ENCODE assay signal across 11 cellular contexts in genomic region chr11:47998733-47999359, GRCh38. TPM values are rescaled to one million over a fixed set of nuclear protein-coding genes. Genes with fewer than 3 reads are reported as not detected.
DNase-seq lines count a peak whose midpoint lies in the region; ATAC-seq and TF ChIP-seq lines count a peak whose summit lies in the region.
"Had no signal": no experiment of that assay in that cellular context is flagged by ENCODE, and none has a peak within 500 bp of the region (broad histone marks: within the 10 kb centered on the region; RNA-seq: fewer than 3 reads in every experiment).

No MANE protein-coding gene starts in this region.

- DNase-seq in NCI-H2171 treated with DMSO at 0.1 percent for 48 hours (lab: John Stamatoyannopoulos, UW), result peak; percentile 73
- no peak for DNase-seq in NCI-H2171 (lab: John Stamatoyannopoulos, UW)
- DNase-seq in NCI-H69 (lab: John Stamatoyannopoulos, UW), result peak; percentile 46
- no peak for DNase-seq in effector memory CD8-positive, alpha-beta T cell
- no peak for DNase-seq in osteocyte (ENCODE audit: extremely low spot score, unreplicated experiment)
- DNase-seq in UCSD-AML1 (lab: John Stamatoyannopoulos, UW; ENCODE audit: unreplicated experiment), result no peak
- DNase-seq in HEK293T (ENCODE audit: extremely low spot score), result no peak
- DNase-seq: hypothalamus; NCI-H2081; stimulated activated CD4-positive, alpha-beta T cell treated with anti-CD3 and anti-CD28 coated beads, Interleukin-2, amount 100 ng/mL, for 24 hours had no signal

- no peak for TF ChIP-seq CTCF in osteocyte (IDR thresholded peaks at IDR 0.05)

- no peaks in the 10 kb centered on the region for H3K27me3 Mint-ChIP-seq in effector memory CD8-positive, alpha-beta T cell
- H3K27me3 Mint-ChIP-seq in osteocyte (ENCODE audit: unreplicated experiment), result no peaks in the 10 kb centered on the region

- peak overlapping the region; percentile 44 to 78 for H3K4me3 Mint-ChIP-seq in effector memory CD8-positive, alpha-beta T cell
- H3K4me3 Mint-ChIP-seq in osteocyte (ENCODE audit: unreplicated experiment), result no peak overlapping the region

- ATAC-seq in effector memory CD8-positive, alpha-beta T cell (replicated peaks), result no peak
- no peak for ATAC-seq in GM18517 (IDR thresholded peaks at IDR 0.05; ENCODE audit: unreplicated experiment)

- H3K27ac Mint-ChIP-seq in effector memory CD8-positive, alpha-beta T cell, result peak overlapping the region; percentile 97 to 98
- peak overlapping the region; percentile 51 for H3K27ac Mint-ChIP-seq in osteocyte (ENCODE audit: unreplicated experiment)

- peaks cover 32% of the 10 kb centered on the region for H3K36me3 Mint-ChIP-seq in effector memory CD8-positive, alpha-beta T cell (ENCODE audit: insufficient read depth)
- no peaks in the 10 kb centered on the region for H3K36me3 Mint-ChIP-seq in osteocyte (ENCODE audit: unreplicated experiment)

- peaks cover 54 to 64% of the 10 kb centered on the region in 2 donors for H3K4me1 Mint-ChIP-seq in effector memory CD8-positive, alpha-beta T cell (ENCODE audit: low read depth in 2 of 2)
- H3K4me1 Mint-ChIP-seq in osteocyte (ENCODE audit: unreplicated experiment), result peaks cover 43% of the 10 kb centered on the region

- POLR2A ChIA-PET in HEK293T (lab: Yijun Ruan, JAX), result no interaction called here

- no peaks in the 10 kb centered on the region for H3K9me3 Mint-ChIP-seq in effector memory CD8-positive, alpha-beta T cell
- no peaks in the 10 kb centered on the region for H3K9me3 Mint-ChIP-seq in osteocyte (ENCODE audit: unreplicated experiment)

- CTCF ChIA-PET in HEK293T (lab: Yijun Ruan, JAX), result no interaction called here

TF ChIP-seq in HEK293T, 16 proteins besides CTCF, POLR2A, EP300 and RAD21:
- TF ChIP-seq BHLHE40 (IDR thresholded peaks at IDR 0.05; ENCODE audit: borderline replicate concordance), result no peak
- no peak for TF ChIP-seq LEF1 (IDR thresholded peaks at IDR 0.05; ENCODE audit: borderline replicate concordance)
- TF ChIP-seq FOXA1 (IDR thresholded peaks at IDR 0.05), result no peak
- no peak for TF ChIP-seq L3MBTL2 (conservative IDR thresholded peaks at IDR 0.05)
- TF ChIP-seq TARDBP (IDR thresholded peaks at IDR 0.05), result no peak
- no peak for TF ChIP-seq FOXK2 (IDR thresholded peaks at IDR 0.05)
- TF ChIP-seq ARNT (IDR thresholded peaks at IDR 0.05), result no peak
- TF ChIP-seq, protein P1, sequence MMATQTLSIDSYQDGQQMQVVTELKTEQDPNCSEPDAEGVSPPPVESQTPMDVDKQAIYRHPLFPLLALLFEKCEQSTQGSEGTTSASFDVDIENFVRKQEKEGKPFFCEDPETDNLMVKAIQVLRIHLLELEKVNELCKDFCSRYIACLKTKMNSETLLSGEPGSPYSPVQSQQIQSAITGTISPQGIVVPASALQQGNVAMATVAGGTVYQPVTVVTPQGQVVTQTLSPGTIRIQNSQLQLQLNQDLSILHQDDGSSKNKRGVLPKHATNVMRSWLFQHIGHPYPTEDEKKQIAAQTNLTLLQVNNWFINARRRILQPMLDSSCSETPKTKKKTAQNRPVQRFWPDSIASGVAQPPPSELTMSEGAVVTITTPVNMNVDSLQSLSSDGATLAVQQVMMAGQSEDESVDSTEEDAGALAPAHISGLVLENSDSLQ (IDR thresholded peaks at IDR 0.05), result no peak
- no peak for TF ChIP-seq FOXM1 (IDR thresholded peaks at IDR 0.05; ENCODE audit: borderline replicate concordance)
- TF ChIP-seq SUZ12 (IDR thresholded peaks at IDR 0.05), result no peak
- TF ChIP-seq SP1 (IDR thresholded peaks at IDR 0.05), result no peak
- TF ChIP-seq CTBP1 (IDR thresholded peaks at IDR 0.05; ENCODE audit: borderline replicate concordance), result no peak
- no peak for TF ChIP-seq ELF4 (IDR thresholded peaks at IDR 0.05)
- no peak for TF ChIP-seq NFRKB (IDR thresholded peaks at IDR 0.05)

RNA-seq across cellular contexts. Expression of gene PTPRJ, which starts 18.5 kb away (rescaled TPM):
- total RNA-seq in osteocyte, result 16.6 and 18.6 TPM in 2 replicates

Comparison
In these comparisons a context has a peak if more than half of its experiments do, and no peak if none do; other contexts are left out.
1. DNase-seq: peak in NCI-H2171 treated with DMSO at 0.1 percent for 48 hours (single experiment) and NCI-H69 (single experiment); none in NCI-H2171 (single experiment), effector memory CD8-positive, alpha-beta T cell (0 of 3), osteocyte (single experiment), UCSD-AML1 (single experiment) and HEK293T (single experiment).